Comparison of ENCODE assay signal across 1 cellular context in genomic region chr2:24329700-24330099, GRCh38.
TF ChIP-seq lines count a peak whose summit lies in the region.

No MANE protein-coding gene starts in this region.

TF ChIP-seq in SK-N-SH, 30 proteins besides CTCF, POLR2A, EP300 and RAD21 (continued from another document):
- TF ChIP-seq REST (IDR thresholded peaks at IDR 0.05; ENCODE audit: low read depth, low read length) (no peak), EZH2phosphoT487 (IDR thresholded peaks at IDR 0.05; ENCODE audit: borderline replicate concordance, low read depth) (no peak), TEAD4 (IDR thresholded peaks at IDR 0.05; ENCODE audit: borderline replicate concordance, insufficient read depth) (no peak)
